In the genomic region with DNA sequence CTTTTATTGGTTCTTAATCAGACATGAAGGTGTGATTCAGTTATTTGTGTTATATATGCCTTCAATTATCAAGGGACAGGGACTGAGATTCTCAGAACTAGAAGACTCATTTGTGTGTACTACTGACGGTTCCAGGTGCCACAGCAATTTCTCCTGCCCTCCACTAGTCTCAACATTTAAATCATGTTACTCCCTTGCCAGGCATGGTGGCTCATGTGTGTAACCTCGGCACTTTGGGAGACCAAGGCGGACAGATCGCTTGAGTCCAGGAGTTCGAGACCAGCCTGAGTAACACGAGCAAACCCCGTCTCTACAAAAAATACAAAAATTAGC, we compare ENCODE assay signal across 9 cellular contexts. TPM values are rescaled to one million over a fixed set of nuclear protein-coding genes. Genes with fewer than 3 reads are reported as not detected.
DNase-seq lines count a peak whose midpoint lies in the region; ATAC-seq, FAIRE-seq and TF ChIP-seq lines count a peak whose summit lies in the region.
"Had no signal": no experiment of that assay in that cellular context is flagged by ENCODE, and none has a peak within 500 bp of the region (broad histone marks: within the 10 kb centered on the region; RNA-seq: fewer than 3 reads in every experiment).

No MANE protein-coding gene starts in this region.

- H3K4me1 ChIP-seq in psoas muscle, result peaks cover 9% of the 10 kb centered on the region

- H3K4me3 ChIP-seq in GM12864 (ENCODE audit: low read depth, low read length) (peak overlapping the region; percentile 94), epithelial cell of proximal tubule (ENCODE audit: low read depth, low read length) (peak overlapping the region; percentile 93), psoas muscle (peak overlapping the region; percentile 89)

- TF ChIP-seq CTCF in GM12864 (IDR thresholded peaks at IDR 0.05; ENCODE audit: low read depth, low read length, missing control alignments), result no peak
- TF ChIP-seq CTCF in epithelial cell of proximal tubule (conservative IDR thresholded peaks at IDR 0.05; ENCODE audit: low read depth, low read length), result no peak
- no peak for TF ChIP-seq CTCF in psoas muscle (IDR thresholded peaks at IDR 0.05)

- peaks cover 0 to 20% of the 10 kb centered on the region in 2 donors for H3K36me3 ChIP-seq in psoas muscle (ENCODE audit: insufficient read depth in 1 of 2, low read depth in 1 of 2)

- H3K27me3 ChIP-seq in psoas muscle (ENCODE audit: insufficient read depth in 3 of 3, low read length in 2 of 3), result peaks cover 0 to 1% (median 0%) of the 10 kb centered on the region in 3 donors

- no peak for DNase-seq in GM12864 (ENCODE audit: low read depth)
- DNase-seq in RKO (ENCODE audit: low spot score), result peak; percentile 47
- DNase-seq in epithelial cell of proximal tubule (ENCODE audit: low read depth), result no peak
- DNase-seq in psoas muscle, result no peak
- DNase-seq in urothelium cell line (ENCODE audit: low spot score), result no peak
- no peak for DNase-seq in NCI-H146 (lab: John Stamatoyannopoulos, UW)
- no peak for DNase-seq in DMS153 treated with DMSO at 0.1 percent for 48 hours (lab: John Stamatoyannopoulos, UW; ENCODE audit: unreplicated experiment)
- no peak for DNase-seq in stimulated activated naive CD4-positive, alpha-beta T cell (lab: John Stamatoyannopoulos, UW)

- FAIRE-seq in urothelium cell line (lab: Jason Lieb, UNC), result no peak
- FAIRE-seq: colon had no signal

- WGBS in psoas muscle, 3 donors, result 90 to 94% (median 92%) methylated on average over 7 of the region's 7 CpGs

- intact Hi-C loops in psoas muscle (cut with DNase I), result loop anchor here (5.0 to 10.0 kb wide), 6 partner anchors 98 to 350 kb away; partner anchors contain the start of genes CYB5A (in 2 of the 2), ZNF407 (in 2 of the 2), FBXO15 (in 1 of the 2) and TIMM21 (in 1 of the 2)

- peak overlapping the region; percentile 91 for H3K27ac ChIP-seq in psoas muscle

- H3K9me3 ChIP-seq in psoas muscle, result no peaks in the 10 kb centered on the region

- ATAC-seq in psoas muscle, result no peak

RNA-seq across cellular contexts. Expression of gene CNDP2, which starts 1.1 kb away (rescaled TPM):
- total RNA-seq in epithelial cell of proximal tubule (171 and 198 TPM in 2 replicates), psoas muscle (10 to 100 TPM; 36.8 to 51.9 (median 44.1) TPM)
- 10 to 100 TPM; 24.3 to 48.5 (median 29.4) TPM for polyA plus RNA-seq in psoas muscle

RNA-seq across cellular contexts. Expression of gene CNDP1, which starts 37.0 kb away (rescaled TPM):
- total RNA-seq in epithelial cell of proximal tubule (not detected in 2 replicates), psoas muscle (not detected)
- polyA plus RNA-seq in psoas muscle, result under 1 TPM in 1 of 3 donors, not detected in 2; 0.04 TPM

RNA-seq across cellular contexts. Expression of gene DIPK1C, which starts 40.2 kb away (rescaled TPM):
- total RNA-seq in epithelial cell of proximal tubule (not detected in 2 replicates), psoas muscle (under 1 TPM; 0.07 to 0.67 (median 0.21) TPM)
- under 1 TPM; 0.09 to 0.34 (median 0.20) TPM for polyA plus RNA-seq in psoas muscle
